Comparison of ENCODE assay signal across 8 cellular contexts in genomic region chr2:119264781-119265692, GRCh38. TPM values are rescaled to one million over a fixed set of nuclear protein-coding genes. Genes with fewer than 3 reads are reported as not detected.
DNase-seq lines count a peak whose midpoint lies in the region; ATAC-seq, FAIRE-seq and TF ChIP-seq lines count a peak whose summit lies in the region.

No MANE protein-coding gene starts in this region.

- no TSS peak for BruUV-seq in endothelial cell of umbilical vein (replicated peaks; lab: Mats Ljungman, UMichigan)

- H3K36me3 Mint-ChIP-seq in nephron (ENCODE audit: low read depth) = no peaks in the 10 kb centered on the region

- no peaks in the 10 kb centered on the region for H3K9me1 ChIP-seq in endothelial cell of umbilical vein (replicated peaks; ENCODE audit: control insufficient read depth, extremely low read depth, insufficient read depth, low read length)

- intact Hi-C loops in endothelial cell of umbilical vein (cut with micrococcal nuclease) = loop anchor here (1.0 to 10.0 kb wide), 2 partner anchors 31 to 250 kb away; no protein-coding TSS in a partner anchor

- no peak overlapping the region for H2AFZ ChIP-seq in endothelial cell of umbilical vein (ENCODE audit: low read depth, low read length)

- H3K36me3 ChIP-seq in endothelial cell of umbilical vein (ENCODE audit: control insufficient read depth in 2 of 2, extremely low read depth in 1 of 2, insufficient read depth in 2 of 2, low read length in 2 of 2) = no peaks in the 10 kb centered on the region

- no peak overlapping the region for H3K4me3 Mint-ChIP-seq in nephron

- peak; percentile 87 for TF ChIP-seq CTCF in C4-2B (conservative IDR thresholded peaks at IDR 0.05)
- peak; percentile 80 to 88 for TF ChIP-seq CTCF in endothelial cell of umbilical vein (IDR thresholded peaks at IDR 0.05; ENCODE audit: extremely low read depth in 1 of 2, insufficient read depth in 1 of 2, low read depth in 1 of 2, low read length in 2 of 2)
- TF ChIP-seq CTCF in nephron (IDR thresholded peaks at IDR 0.05; ENCODE audit: unreplicated experiment in 3 of 3) = peak; percentile 41 to 72 (median 54)

- ATAC-seq in GM18867 (IDR thresholded peaks at IDR 0.05; ENCODE audit: unreplicated experiment) (peak; percentile 99), HG02943 (IDR thresholded peaks at IDR 0.05; ENCODE audit: low read depth, unreplicated experiment) (peak; percentile 87)

- no peak overlapping the region for H3K4me3 ChIP-seq in endothelial cell of umbilical vein (replicated peaks in 1 of 3; ENCODE audit: insufficient read depth in 1 of 3, low read depth in 1 of 3, low read length in 3 of 3)

- H3K4me2 ChIP-seq in endothelial cell of umbilical vein (ENCODE audit: insufficient read depth, low read length) = no peak overlapping the region

- no peaks in the 10 kb centered on the region for H3K79me2 ChIP-seq in endothelial cell of umbilical vein (ENCODE audit: control insufficient read depth, insufficient read depth, low read length)

- dilution Hi-C loops in endothelial cell of umbilical vein (cut with MboI; ENCODE audit: extremely low pct_ligation_motif_present, low sequenced_read_pairs) = no loop called here

- DNase-seq in NCI-H146 treated with DMSO at 0.1 percent for 48 hours (lab: John Stamatoyannopoulos, UW; ENCODE audit: unreplicated experiment) = peak; percentile 71
- DNase-seq in T1000 (lab: John Stamatoyannopoulos, UW) = peak; percentile 6
- peak; percentile 49 for DNase-seq in endothelial cell of umbilical vein (ENCODE audit: low read depth, low spot score)
- no peak for DNase-seq in OCI-M2 (lab: John Stamatoyannopoulos, UW; ENCODE audit: unreplicated experiment)

- no peak overlapping the region for H3K9ac ChIP-seq in endothelial cell of umbilical vein (replicated peaks; ENCODE audit: extremely low read depth, insufficient read depth, low read length)

- POLR2A ChIA-PET in endothelial cell of umbilical vein (lab: Charles Lee) = interaction anchor here (0.6 kb wide), 2 partner anchors 98 to 672 kb away, joined by 3 read pairs; no protein-coding TSS in a partner anchor

- peaks cover 5% of the 10 kb centered on the region for H3K4me1 Mint-ChIP-seq in nephron

- no peaks in the 10 kb centered on the region for H3K4me1 ChIP-seq in endothelial cell of umbilical vein (ENCODE audit: control insufficient read depth, extremely low read depth, insufficient read depth, low read length)

- CTCF ChIA-PET in endothelial cell of umbilical vein (lab: Charles Lee) = interaction anchor here (0.6 to 4.6 kb wide), 20 partner anchors 11 to 383 kb away, joined by 3 to 42 read pairs (median 4); no protein-coding TSS in a partner anchor

- no peaks in the 10 kb centered on the region for H3K27me3 ChIP-seq in endothelial cell of umbilical vein (ENCODE audit: control insufficient read depth in 2 of 2, insufficient read depth in 2 of 2, low read length in 2 of 2)

- H4K20me1 ChIP-seq in endothelial cell of umbilical vein (replicated peaks; ENCODE audit: control insufficient read depth, extremely low read depth, insufficient read depth, low read length) = no peaks in the 10 kb centered on the region

- FAIRE-seq in endothelial cell of umbilical vein (lab: Jason Lieb, UNC) = peak; percentile 86

- peaks cover 14% of the 10 kb centered on the region for H3K27me3 Mint-ChIP-seq in nephron (ENCODE audit: low read depth)

- no peak for TF ChIP-seq POLR2A in endothelial cell of umbilical vein (IDR thresholded peaks at IDR 0.05; ENCODE audit: low read depth, low read length)

- H3K9me3 Mint-ChIP-seq in nephron = peaks cover 5% of the 10 kb centered on the region

- no peak overlapping the region for H3K27ac Mint-ChIP-seq in nephron

- H3K9me3 ChIP-seq in endothelial cell of umbilical vein (replicated peaks; ENCODE audit: control insufficient read depth, insufficient read depth, low read length) = no peaks in the 10 kb centered on the region

- H3K27ac ChIP-seq in C4-2B = no peak overlapping the region
- no peak overlapping the region for H3K27ac ChIP-seq in endothelial cell of umbilical vein (ENCODE audit: insufficient read depth, low read depth, low read length)

TF ChIP-seq in endothelial cell of umbilical vein, 7 proteins besides CTCF, POLR2A, EP300 and RAD21:
- TF ChIP-seq MAX (IDR thresholded peaks at IDR 0.05; ENCODE audit: insufficient read depth, insufficient read length) (no peak), JUN (IDR thresholded peaks at IDR 0.05; ENCODE audit: borderline replicate concordance, insufficient read depth, insufficient read length, low read depth) (no peak), GATA2 (IDR thresholded peaks at IDR 0.05; ENCODE audit: insufficient read depth, insufficient read length, low read depth, low read length) (no peak), EZH2 (IDR thresholded peaks at IDR 0.05; ENCODE audit: borderline replicate concordance, low read depth, low read length, severe bottlenecking) (no peak), FOS (IDR thresholded peaks at IDR 0.05; ENCODE audit: borderline replicate concordance, insufficient read depth, low read length) (no peak), POLR2AphosphoS5 (IDR thresholded peaks at IDR 0.05; ENCODE audit: insufficient read depth, low read depth, low read length) (no peak), MYC (IDR thresholded peaks at IDR 0.05; ENCODE audit: low read depth, low read length) (no peak)

RNA-seq across cellular contexts. Expression of gene STEAP3, which starts 41.4 kb away (rescaled TPM):
- total RNA-seq in endothelial cell of umbilical vein = 12.7 and 17.4 TPM in 2 replicates
- polyA plus RNA-seq in endothelial cell of umbilical vein = 8.6 and 10.6 TPM in 2 replicates
- polyA plus RNA-seq in endothelial cell of umbilical vein (2011; cell fraction: cytosol; rRNA removed) = 6.8 and 7.0 TPM in 2 replicates
- 7.4 and 7.9 TPM in 2 replicates for polyA plus RNA-seq in endothelial cell of umbilical vein (2011; cell fraction: nucleus; rRNA removed)
- polyA plus RNA-seq in endothelial cell of umbilical vein (2012) = 21.2 and 25.6 TPM in 2 replicates
- polyA minus RNA-seq in endothelial cell of umbilical vein = 7.0 and 8.4 TPM in 2 replicates
- polyA minus RNA-seq in endothelial cell of umbilical vein (2011; cell fraction: cytosol; rRNA and poly(A)+ RNA removed) = 9.5 TPM
- 4.7 and 5.1 TPM in 2 replicates for polyA minus RNA-seq in endothelial cell of umbilical vein (2011; cell fraction: nucleus; rRNA and poly(A)+ RNA removed)
